ENCODE assay signal across 14 cellular contexts in the genomic region with DNA sequence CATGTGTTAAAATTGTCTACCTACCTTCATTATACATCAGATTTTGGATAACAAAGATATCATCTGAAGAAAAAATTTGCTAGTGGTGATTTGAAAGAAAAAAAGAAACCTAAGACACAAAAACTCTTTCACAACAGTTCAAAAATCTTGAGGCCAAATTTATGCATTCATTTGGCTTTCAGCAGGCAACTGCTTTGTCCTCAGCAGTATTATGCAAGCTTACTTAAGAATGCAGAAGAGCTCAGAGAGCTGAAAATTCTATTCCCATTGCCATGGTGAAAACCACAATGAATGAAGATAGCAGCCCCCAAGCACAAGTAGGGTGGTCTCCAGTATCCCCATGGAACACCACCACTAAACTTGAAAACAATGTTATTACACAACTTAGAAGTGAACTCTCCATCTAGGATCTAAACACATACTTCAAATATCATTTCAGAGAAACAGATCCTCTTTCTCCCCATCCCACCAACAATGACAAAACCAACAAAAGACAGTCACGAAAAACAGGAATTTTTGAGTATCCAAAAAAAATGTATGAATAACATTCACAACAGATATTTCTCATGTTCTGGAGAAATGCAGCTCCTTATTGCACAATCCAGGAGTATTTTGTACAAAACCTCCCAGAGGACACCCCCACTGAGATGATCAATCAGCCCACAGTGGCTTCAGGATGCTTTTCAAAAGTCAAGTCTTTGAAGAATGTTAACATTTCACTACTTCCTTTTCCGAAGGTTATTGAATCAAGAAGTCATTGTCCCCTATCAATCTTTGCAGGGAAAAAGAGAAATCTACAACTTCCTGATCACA.
DNase-seq lines count a peak whose midpoint lies in the region; ATAC-seq and TF ChIP-seq lines count a peak whose summit lies in the region.
"Had no signal": no experiment of that assay in that cellular context is flagged by ENCODE, and none has a peak within 500 bp of the region (broad histone marks: within the 10 kb centered on the region; RNA-seq: fewer than 3 reads in every experiment).

No MANE protein-coding gene starts in this region.

- no peaks in the 10 kb centered on the region for H3K36me3 ChIP-seq in HUES48 (ENCODE audit: control insufficient read depth, insufficient read depth, low read length)

- DNase-seq in chondrocyte (ENCODE audit: low spot score) (no peak), right cardiac atrium (no peak), NCI-H2171 treated with DMSO at 0.1 percent for 48 hours (lab: John Stamatoyannopoulos, UW) (no peak), NCI-H345 (lab: John Stamatoyannopoulos, UW) (no peak)
- no peak for DNase-seq in activated T-cell treated with anti-CD3 and anti-CD28 coated beads, Interleukin-2, amount 50 U/mL, for 4 hours
- DNase-seq: activated CD8-positive, alpha-beta T cell treated with anti-CD3 and anti-CD28 coated beads for 36 hours; activated naive CD8-positive, alpha-beta T cell treated with anti-CD3 and anti-CD28 coated beads, Interleukin-2, amount 10 ng/mL, durations not matched to agents 7 days and 5 days; DMS 273 treated with DMSO at 0.1 percent for 48 hours; KG1; NCI-H2227 treated with DMSO at 0.1 percent for 48 hours had no signal

- WGBS in right cardiac atrium: 34% methylated on average over 2 of the region's 2 CpGs

- H3K4me1 Mint-ChIP-seq in chondrocyte (ENCODE audit: low read depth): peaks cover 56% of the 10 kb centered on the region
- H3K4me1 Mint-ChIP-seq in activated T-cell treated with anti-CD3 and anti-CD28 coated beads, Interleukin-2, amount 50 U/mL, for 4 hours (ENCODE audit: low read depth): no peaks in the 10 kb centered on the region
- H3K4me1 Mint-ChIP-seq: activated naive CD8-positive, alpha-beta T cell treated with anti-CD3 and anti-CD28 coated beads, Interleukin-2, amount 10 ng/mL, durations not matched to agents 7 days and 5 days had no signal

- intact Hi-C loops in right cardiac atrium (cut with DNase I): loop anchor here in 3 of 4 donors (5.0 to 10.0 kb wide), 4 partner anchors 145 to 265 kb away; a partner anchor contains a TSS

- no peaks in the 10 kb centered on the region for H3K36me3 Mint-ChIP-seq in chondrocyte (ENCODE audit: low read depth)
- H3K36me3 Mint-ChIP-seq in activated T-cell treated with anti-CD3 and anti-CD28 coated beads, Interleukin-2, amount 50 U/mL, for 4 hours (ENCODE audit: insufficient read depth): no peaks in the 10 kb centered on the region
- H3K36me3 Mint-ChIP-seq: activated naive CD8-positive, alpha-beta T cell treated with anti-CD3 and anti-CD28 coated beads, Interleukin-2, amount 10 ng/mL, durations not matched to agents 7 days and 5 days had no signal

- peaks cover 38% of the 10 kb centered on the region for H3K4me1 ChIP-seq in HUES48 (ENCODE audit: control insufficient read depth, insufficient read depth, low read length)
- H3K4me1 ChIP-seq in right cardiac atrium (ENCODE audit: control insufficient read depth, insufficient read depth, low read length): peaks cover 7% of the 10 kb centered on the region

- H3K27me3 Mint-ChIP-seq in chondrocyte (ENCODE audit: low read depth): no peaks in the 10 kb centered on the region
- peaks cover 13% of the 10 kb centered on the region for H3K27me3 Mint-ChIP-seq in activated T-cell treated with anti-CD3 and anti-CD28 coated beads, Interleukin-2, amount 50 U/mL, for 4 hours (ENCODE audit: low read depth)

- H3K9me3 ChIP-seq in HUES48 (ENCODE audit: control insufficient read depth, insufficient read depth, low read length): no peaks in the 10 kb centered on the region
- H3K9me3 ChIP-seq in right cardiac atrium (ENCODE audit: control insufficient read depth, low read length): no peaks in the 10 kb centered on the region

- no peaks in the 10 kb centered on the region for H3K9me3 Mint-ChIP-seq in chondrocyte (ENCODE audit: low read depth)
- no peaks in the 10 kb centered on the region for H3K9me3 Mint-ChIP-seq in activated T-cell treated with anti-CD3 and anti-CD28 coated beads, Interleukin-2, amount 50 U/mL, for 4 hours
- H3K9me3 Mint-ChIP-seq: activated CD8-positive, alpha-beta T cell treated with anti-CD3 and anti-CD28 coated beads for 36 hours; activated naive CD8-positive, alpha-beta T cell treated with anti-CD3 and anti-CD28 coated beads, Interleukin-2, amount 10 ng/mL, durations not matched to agents 7 days and 5 days had no signal

- ATAC-seq in right cardiac atrium: peak; percentile 28 to 70
- no peak for ATAC-seq in activated T-cell treated with anti-CD3 and anti-CD28 coated beads, Interleukin-2, amount 50 U/mL, for 4 hours
- ATAC-seq: activated CD8-positive, alpha-beta T cell treated with anti-CD3 and anti-CD28 coated beads for 36 hours had no signal

- H3K27ac ChIP-seq in HUES48 (ENCODE audit: low read depth, low read length) (peak overlapping the region; percentile 48), right cardiac atrium (ENCODE audit: low read length) (peak overlapping the region; percentile 57), temporal lobe (ENCODE audit: low read depth, low read length) (peak overlapping the region; percentile 36)
- H3K27ac ChIP-seq: epithelial cell of prostate had no signal

- H3K27ac Mint-ChIP-seq in chondrocyte (ENCODE audit: unreplicated experiment): peak overlapping the region; percentile 42
- H3K27ac Mint-ChIP-seq: activated CD8-positive, alpha-beta T cell treated with anti-CD3 and anti-CD28 coated beads for 36 hours; activated naive CD8-positive, alpha-beta T cell treated with anti-CD3 and anti-CD28 coated beads, Interleukin-2, amount 10 ng/mL, durations not matched to agents 7 days and 5 days had no signal

- H3K27me3 ChIP-seq in HUES48 (ENCODE audit: control insufficient read depth, insufficient read depth, low read length) (no peaks in the 10 kb centered on the region), right cardiac atrium (ENCODE audit: control insufficient read depth, insufficient read depth) (no peaks in the 10 kb centered on the region)

- no peak overlapping the region for H3K9ac ChIP-seq in HUES48 (ENCODE audit: low read depth, low read length)

- TF ChIP-seq CTCF in chondrocyte (IDR thresholded peaks at IDR 0.05): no peak

- H3K4me3 Mint-ChIP-seq in chondrocyte (ENCODE audit: unreplicated experiment): no peak overlapping the region
- no peak overlapping the region for H3K4me3 Mint-ChIP-seq in activated T-cell treated with anti-CD3 and anti-CD28 coated beads, Interleukin-2, amount 50 U/mL, for 4 hours
- H3K4me3 Mint-ChIP-seq: activated CD8-positive, alpha-beta T cell treated with anti-CD3 and anti-CD28 coated beads for 36 hours; activated naive CD8-positive, alpha-beta T cell treated with anti-CD3 and anti-CD28 coated beads, Interleukin-2, amount 10 ng/mL, durations not matched to agents 7 days and 5 days had no signal

- H3K4me3 ChIP-seq in HUES48 (ENCODE audit: low read depth, low read length) (peak overlapping the region; percentile 2; the same call in 1 of the 2 replicates), right cardiac atrium (ENCODE audit: low read length) (no peak overlapping the region)
- H3K4me3 ChIP-seq: skin epidermis had no signal

Comparison
In these comparisons a context has a peak if more than half of its experiments do, and no peak if none do; other contexts are left out.
1. ATAC-seq: peak in right cardiac atrium (2 of 2); none in activated T-cell treated with anti-CD3 and anti-CD28 coated beads, Interleukin-2, amount 50 U/mL, for 4 hours (0 of 2).
2. Peak in every context shown above with its lines, with median percentiles within 50 percentile points of each other: H3K27ac ChIP-seq.